8 cellular contexts compared by ENCODE assay signal in the genomic region with DNA sequence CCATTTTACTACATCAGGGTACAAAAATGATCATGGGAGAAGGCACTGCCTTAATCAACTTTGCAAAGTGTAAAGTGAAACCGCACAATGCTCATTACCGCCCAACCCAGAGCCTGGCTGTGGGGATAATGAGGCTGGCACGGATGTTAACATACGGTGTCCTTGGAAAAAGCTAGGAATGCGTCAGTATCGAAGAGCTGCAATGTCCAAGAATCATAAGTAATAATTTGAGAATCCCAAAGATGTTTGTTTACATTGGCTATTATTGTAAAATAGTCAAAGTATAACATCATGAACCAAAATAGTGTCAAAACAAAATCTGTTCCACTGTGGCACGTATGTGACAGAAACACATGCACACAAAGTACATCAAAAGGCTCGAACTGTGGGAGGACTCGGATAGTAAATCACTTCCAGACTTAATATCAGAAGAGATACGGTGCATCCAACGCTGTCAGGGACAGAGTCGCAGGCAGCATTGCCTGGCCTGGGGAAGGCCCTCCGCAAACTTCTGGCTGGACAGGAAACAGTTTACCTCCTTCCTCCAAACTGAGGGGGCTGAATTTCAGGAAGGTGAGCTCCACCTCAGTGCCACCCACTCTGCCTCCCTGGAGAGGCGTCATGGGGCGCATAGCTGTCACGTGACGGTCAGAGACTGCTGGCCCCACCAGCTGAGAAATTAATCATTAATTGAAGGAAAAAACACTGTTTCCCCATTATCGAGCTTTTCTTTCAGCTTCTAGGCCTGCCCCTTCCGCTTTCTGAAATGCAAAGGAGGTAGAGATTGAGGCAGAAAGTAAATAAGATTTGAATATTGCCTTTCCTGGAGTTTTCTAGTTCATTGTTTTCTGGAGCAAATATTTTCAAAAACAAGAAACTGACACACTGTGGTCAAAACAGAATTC. TPM values are rescaled to one million over a fixed set of nuclear protein-coding genes. Genes with fewer than 3 reads are reported as not detected.
A peak's percentile ranks its signal among the peaks of the same experiment; 100 is the strongest.
DNase-seq lines count a peak whose midpoint lies in the region; ATAC-seq and TF ChIP-seq lines count a peak whose summit lies in the region.

No MANE protein-coding gene starts in this region.

- TF ChIP-seq CTCF in right atrium auricular region (IDR thresholded peaks at IDR 0.05): no peak
- TF ChIP-seq CTCF in foreskin keratinocyte (conservative IDR thresholded peaks at IDR 0.05): no peak

- ATAC-seq in activated T-helper 17 cell treated with anti-CD3 and anti-CD28 coated beads, Interleukin-2, amount 50 U/mL, for 72 hours (replicated peaks): no peak
- ATAC-seq in foreskin keratinocyte: no peak

- H3K4me1 Mint-ChIP-seq in activated T-helper 17 cell treated with anti-CD3 and anti-CD28 coated beads, Interleukin-2, amount 50 U/mL, for 72 hours: peaks cover 10% of the 10 kb centered on the region

- no peaks in the 10 kb centered on the region for H3K36me3 ChIP-seq in right atrium auricular region

- H3K9me3 Mint-ChIP-seq in activated T-helper 17 cell treated with anti-CD3 and anti-CD28 coated beads, Interleukin-2, amount 50 U/mL, for 72 hours: no peaks in the 10 kb centered on the region

- H3K27me3 Mint-ChIP-seq in activated T-helper 17 cell treated with anti-CD3 and anti-CD28 coated beads, Interleukin-2, amount 50 U/mL, for 72 hours: peaks cover 15% of the 10 kb centered on the region

- H3K27ac ChIP-seq in right atrium auricular region: peak overlapping the region; percentile 98
- H3K27ac ChIP-seq in foreskin keratinocyte: no peak overlapping the region

- intact Hi-C loops in posterior vena cava (cut with DNase I): no loop called here

- peaks cover 50% of the 10 kb centered on the region for H3K36me3 Mint-ChIP-seq in activated T-helper 17 cell treated with anti-CD3 and anti-CD28 coated beads, Interleukin-2, amount 50 U/mL, for 72 hours (ENCODE audit: low read depth)

- peaks cover 0 to 56% of the 10 kb centered on the region in 2 donors for H3K4me1 ChIP-seq in right atrium auricular region
- H3K4me1 ChIP-seq in foreskin keratinocyte: peaks cover 3% of the 10 kb centered on the region

- peak; percentile 80 for DNase-seq in EH (ENCODE audit: low read depth)
- peak; percentile 65 for DNase-seq in NCI-H1417 treated with DMSO at 0.1 percent for 48 hours (lab: John Stamatoyannopoulos, UW)
- DNase-seq in right atrium auricular region (ENCODE audit: low spot score): no peak
- DNase-seq in renal cortical epithelial cell (ENCODE audit: low read depth): peak; percentile 90
- no peak for DNase-seq in NCI-H226
- DNase-seq in posterior vena cava (ENCODE audit: low spot score): no peak
- DNase-seq in foreskin keratinocyte: no peak

- H3K4me3 Mint-ChIP-seq in activated T-helper 17 cell treated with anti-CD3 and anti-CD28 coated beads, Interleukin-2, amount 50 U/mL, for 72 hours: peak overlapping the region; percentile 96

- peak overlapping the region; percentile 44 to 65 for H3K4me3 ChIP-seq in right atrium auricular region

- no peaks in the 10 kb centered on the region for H3K9me3 ChIP-seq in right atrium auricular region

- peak overlapping the region; percentile 96 for H3K27ac Mint-ChIP-seq in activated T-helper 17 cell treated with anti-CD3 and anti-CD28 coated beads, Interleukin-2, amount 50 U/mL, for 72 hours

- no peaks in the 10 kb centered on the region for H3K27me3 ChIP-seq in right atrium auricular region
- H3K27me3 ChIP-seq in foreskin keratinocyte: peaks cover 63% of the 10 kb centered on the region

RNA-seq across cellular contexts. Expression of a gene that starts 1.8 kb away (rescaled TPM):
- total RNA-seq in activated T-helper 17 cell treated with anti-CD3 and anti-CD28 coated beads, Interleukin-2, amount 50 U/mL, for 72 hours: 100 to 1,000 TPM in 1 of 2 donors, 10 to 100 TPM in 1; 85.6 to 425 TPM
- total RNA-seq in right atrium auricular region (100 to 1,000 TPM; 213 to 421 TPM), renal cortical epithelial cell (6.4 and 52.0 TPM in 2 replicates), posterior vena cava (100 to 1,000 TPM in 1 of 2 donors, 10 to 100 TPM in 1; 82.2 to 135 TPM), foreskin keratinocyte (0.81 and 1.2 TPM in 2 replicates)
- polyA plus RNA-seq in foreskin keratinocyte: 0.68 and 0.71 TPM in 2 replicates

Comparison
In these comparisons a context has a peak if more than half of its experiments do, and no peak if none do; other contexts are left out.
1. DNase-seq: peak in EH (single experiment), NCI-H1417 treated with DMSO at 0.1 percent for 48 hours (single experiment) and renal cortical epithelial cell (single experiment); none in right atrium auricular region (single experiment), NCI-H226 (single experiment), posterior vena cava (single experiment) and foreskin keratinocyte (0 of 2).